11 cellular contexts compared by ENCODE assay signal in the genomic region with DNA sequence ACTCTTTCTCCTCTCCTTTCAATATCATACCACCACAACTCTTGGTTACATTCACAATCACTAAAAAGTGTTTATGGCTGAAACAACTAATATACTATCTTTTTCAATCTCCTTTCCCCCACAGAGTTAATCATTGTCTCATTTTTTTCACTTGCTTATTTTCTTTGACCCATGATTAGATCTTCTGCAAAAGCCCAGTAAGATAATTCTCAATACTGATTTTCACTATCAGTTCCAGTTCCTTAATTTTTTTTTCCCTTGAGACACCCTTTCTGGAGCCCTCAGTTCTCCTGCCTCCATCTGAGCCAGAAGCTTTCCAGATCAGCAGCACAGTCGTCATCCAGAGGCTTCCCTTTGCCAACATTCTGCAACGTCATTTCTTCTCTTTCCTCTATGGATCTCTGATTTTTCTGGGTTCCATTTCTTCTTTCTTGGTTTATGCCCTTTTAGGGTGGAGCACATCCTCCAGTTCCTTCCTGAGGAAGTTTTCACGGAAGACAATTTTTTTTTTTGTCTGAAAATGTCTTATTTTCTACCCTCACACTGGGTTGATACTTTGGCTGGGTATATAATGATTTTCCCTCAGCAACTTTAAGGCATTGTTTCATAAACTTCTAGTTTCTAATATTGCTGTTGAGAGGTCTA.
A peak's percentile ranks its signal among the peaks of the same experiment; 100 is the strongest.
DNase-seq lines count a peak whose midpoint lies in the region; ATAC-seq, FAIRE-seq and TF ChIP-seq lines count a peak whose summit lies in the region.
"Had no signal": no experiment of that assay in that cellular context is flagged by ENCODE, and none has a peak within 500 bp of the region (broad histone marks: within the 10 kb centered on the region; RNA-seq: fewer than 3 reads in every experiment).

No MANE protein-coding gene starts in this region.

- peaks cover 47% of the 10 kb centered on the region for H3K27me3 ChIP-seq in OCI-LY3 (ENCODE audit: low read depth, low read length)
- no peaks in the 10 kb centered on the region for H3K27me3 ChIP-seq in SJCRH30
- H3K27me3 ChIP-seq: cardiac muscle cell, heart right ventricle had no signal

- peak; percentile 53 for ATAC-seq in HG02970 (IDR thresholded peaks at IDR 0.05; ENCODE audit: low FRiP score, unreplicated experiment)

- H3K36me3 ChIP-seq in OCI-LY3 (replicated peaks; ENCODE audit: low read depth, low read length) (no peaks in the 10 kb centered on the region), SJCRH30 (no peaks in the 10 kb centered on the region)
- H3K36me3 ChIP-seq: cardiac muscle cell, heart right ventricle had no signal

- H4K20me1 ChIP-seq in OCI-LY3 (ENCODE audit: insufficient read depth, low read length): no peaks in the 10 kb centered on the region

- H3K4me3 ChIP-seq in OCI-LY3 (ENCODE audit: low read length): peak overlapping the region; percentile 64
- H3K4me3 ChIP-seq in SJCRH30: no peak overlapping the region
- H3K4me3 ChIP-seq: cardiac muscle cell, heart right ventricle had no signal

- H3K27ac ChIP-seq in OCI-LY3 (ENCODE audit: low read length) (peak overlapping the region; percentile 81), SJCRH30 (no peak overlapping the region)
- H3K27ac ChIP-seq: cardiac muscle cell, RWPE1 had no signal

- no peaks in the 10 kb centered on the region; the same call in 1 of the 2 replicates for H3K9me3 ChIP-seq in OCI-LY3 (ENCODE audit: insufficient read depth, low read length)
- 0 out of 2 replicates have a peak, but pooled peaks cover under 1% of the 10 kb centered on the region for H3K9me3 ChIP-seq in SJCRH30 (replicated peaks)

- H3K4me1 ChIP-seq in OCI-LY3 (ENCODE audit: low read length) (peaks cover 63% of the 10 kb centered on the region), SJCRH30 (peaks cover 26% of the 10 kb centered on the region)

- no peak overlapping the region for H2AFZ ChIP-seq in OCI-LY3 (ENCODE audit: low read depth, low read length)

- TF ChIP-seq CTCF in OCI-LY3 (IDR thresholded peaks at IDR 0.05; ENCODE audit: low read depth, low read length): no peak

- H3K4me2 ChIP-seq in OCI-LY3 (ENCODE audit: low read length): peak overlapping the region; percentile 72

- H3K9ac ChIP-seq in OCI-LY3 (ENCODE audit: low read length): peak overlapping the region; percentile 41

- no peak for FAIRE-seq in urothelium cell line (lab: Jason Lieb, UNC)

- H3K79me2 ChIP-seq in OCI-LY3 (ENCODE audit: low read length): no peaks in the 10 kb centered on the region

- peak; percentile 92 for DNase-seq in CD1c-positive myeloid dendritic cell (ENCODE audit: extremely low spot score)
- peak; percentile 63 for DNase-seq in GM19240 (ENCODE audit: insufficient read length, low spot score)
- DNase-seq in OCI-M1 (lab: John Stamatoyannopoulos, UW): no peak
- DNase-seq in NCI-H510A treated with DMSO at 0.1 percent for 48 hours (lab: John Stamatoyannopoulos, UW): no peak
- no peak for DNase-seq in urothelium cell line (ENCODE audit: low spot score)
- DNase-seq in SJCRH30: no peak
- DNase-seq: heart right ventricle had no signal

Comparison
In these comparisons a context has a peak if more than half of its experiments do, and no peak if none do; other contexts are left out.
1. DNase-seq: peak in CD1c-positive myeloid dendritic cell (single experiment) and GM19240 (single experiment); none in OCI-M1 (single experiment), NCI-H510A treated with DMSO at 0.1 percent for 48 hours (single experiment), urothelium cell line (single experiment) and SJCRH30 (0 of 2).